ENCODE assay signal across 1 cellular context in the genomic region with DNA sequence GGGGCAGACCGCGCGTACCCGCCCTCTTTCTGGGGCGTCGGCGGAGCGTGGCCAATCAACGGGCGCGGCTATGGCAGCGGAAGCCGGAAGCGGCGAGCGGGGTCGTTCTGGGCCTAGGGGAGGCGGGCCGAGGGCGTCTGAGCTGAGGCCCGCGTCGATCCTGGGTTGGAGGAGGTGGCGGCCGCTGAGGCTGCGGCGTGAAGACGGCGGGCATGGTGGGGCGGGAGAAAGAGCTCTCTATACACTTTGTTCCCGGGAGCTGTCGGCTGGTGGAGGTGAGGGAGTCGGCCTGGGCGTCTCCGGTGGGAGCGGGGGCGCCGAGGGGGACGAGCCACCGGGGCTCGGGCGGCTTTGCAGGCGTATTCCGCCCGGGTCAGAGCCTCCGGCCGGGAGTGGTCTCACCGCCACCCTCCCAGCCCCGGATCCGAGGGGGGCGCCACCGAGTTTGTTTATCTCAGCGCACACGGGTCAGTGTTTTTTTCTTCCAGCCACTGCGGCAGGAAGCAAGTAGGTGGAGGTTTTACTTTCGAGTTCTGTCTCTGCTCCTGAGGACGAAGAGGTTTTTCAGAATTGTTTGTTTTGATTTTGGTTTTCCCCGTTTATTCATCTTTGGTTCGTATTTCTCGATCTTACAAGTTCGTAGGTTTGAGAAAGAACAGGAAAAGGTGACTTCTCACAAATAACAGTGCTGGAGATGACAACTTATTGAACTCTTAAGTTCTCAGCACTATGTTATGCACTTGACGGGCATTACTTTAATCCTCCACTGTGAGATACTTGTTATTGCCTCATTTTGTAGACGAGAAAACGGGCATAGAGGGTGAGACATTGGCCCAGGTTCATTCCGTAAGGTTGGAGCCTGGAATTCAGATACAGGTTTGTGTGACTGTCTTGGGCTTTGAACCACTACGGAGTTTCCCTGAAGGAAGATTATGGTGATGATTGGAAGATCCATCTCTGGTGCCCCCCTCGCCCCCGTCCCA.
TF ChIP-seq lines count a peak whose summit lies in the region.

A gene (plus strand): TSS at position 145 of the 983 bp plus-strand sequence. CDS start 68 bp downstream, at position 213.

TF ChIP-seq in K562, 482 proteins besides CTCF, POLR2A, EP300 and RAD21 (continued from another document and continues in another):
- peak; percentile 7; the same call in 1 of the 2 replicates for TF ChIP-seq MYC (IDR thresholded peaks at IDR 0.05; ENCODE audit: low read depth, low read length)
- no peak for TF ChIP-seq MYC (CRISPR knock-in tag; IDR thresholded peaks at IDR 0.05; ENCODE audit: borderline replicate concordance, low read depth)
- peak in 1 of 2 experiments; percentile 81; a peak in 2 of 4 replicates for TF ChIP-seq HDAC1 (IDR thresholded peaks at IDR 0.05)
- TF ChIP-seq, protein P1, sequence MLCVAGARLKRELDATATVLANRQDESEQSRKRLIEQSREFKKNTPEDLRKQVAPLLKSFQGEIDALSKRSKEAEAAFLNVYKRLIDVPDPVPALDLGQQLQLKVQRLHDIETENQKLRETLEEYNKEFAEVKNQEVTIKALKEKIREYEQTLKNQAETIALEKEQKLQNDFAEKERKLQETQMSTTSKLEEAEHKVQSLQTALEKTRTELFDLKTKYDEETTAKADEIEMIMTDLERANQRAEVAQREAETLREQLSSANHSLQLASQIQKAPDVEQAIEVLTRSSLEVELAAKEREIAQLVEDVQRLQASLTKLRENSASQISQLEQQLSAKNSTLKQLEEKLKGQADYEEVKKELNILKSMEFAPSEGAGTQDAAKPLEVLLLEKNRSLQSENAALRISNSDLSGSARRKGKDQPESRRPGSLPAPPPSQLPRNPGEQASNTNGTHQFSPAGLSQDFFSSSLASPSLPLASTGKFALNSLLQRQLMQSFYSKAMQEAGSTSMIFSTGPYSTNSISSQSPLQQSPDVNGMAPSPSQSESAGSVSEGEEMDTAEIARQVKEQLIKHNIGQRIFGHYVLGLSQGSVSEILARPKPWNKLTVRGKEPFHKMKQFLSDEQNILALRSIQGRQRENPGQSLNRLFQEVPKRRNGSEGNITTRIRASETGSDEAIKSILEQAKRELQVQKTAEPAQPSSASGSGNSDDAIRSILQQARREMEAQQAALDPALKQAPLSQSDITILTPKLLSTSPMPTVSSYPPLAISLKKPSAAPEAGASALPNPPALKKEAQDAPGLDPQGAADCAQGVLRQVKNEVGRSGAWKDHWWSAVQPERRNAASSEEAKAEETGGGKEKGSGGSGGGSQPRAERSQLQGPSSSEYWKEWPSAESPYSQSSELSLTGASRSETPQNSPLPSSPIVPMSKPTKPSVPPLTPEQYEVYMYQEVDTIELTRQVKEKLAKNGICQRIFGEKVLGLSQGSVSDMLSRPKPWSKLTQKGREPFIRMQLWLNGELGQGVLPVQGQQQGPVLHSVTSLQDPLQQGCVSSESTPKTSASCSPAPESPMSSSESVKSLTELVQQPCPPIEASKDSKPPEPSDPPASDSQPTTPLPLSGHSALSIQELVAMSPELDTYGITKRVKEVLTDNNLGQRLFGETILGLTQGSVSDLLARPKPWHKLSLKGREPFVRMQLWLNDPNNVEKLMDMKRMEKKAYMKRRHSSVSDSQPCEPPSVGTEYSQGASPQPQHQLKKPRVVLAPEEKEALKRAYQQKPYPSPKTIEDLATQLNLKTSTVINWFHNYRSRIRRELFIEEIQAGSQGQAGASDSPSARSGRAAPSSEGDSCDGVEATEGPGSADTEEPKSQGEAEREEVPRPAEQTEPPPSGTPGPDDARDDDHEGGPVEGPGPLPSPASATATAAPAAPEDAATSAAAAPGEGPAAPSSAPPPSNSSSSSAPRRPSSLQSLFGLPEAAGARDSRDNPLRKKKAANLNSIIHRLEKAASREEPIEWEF (CRISPR knock-in tag; IDR thresholded peaks at IDR 0.05): no peak
- TF ChIP-seq NR2F6 (CRISPR knock-in tag; IDR thresholded peaks at IDR 0.05): no peak
- no peak for TF ChIP-seq PYGO2 (tag; IDR thresholded peaks at IDR 0.05)
- peak; percentile 39 for TF ChIP-seq SMARCE1 (IDR thresholded peaks at IDR 0.05)
- 0 out of 2 replicates have a peak, but pooled peaks have one; percentile 51 for TF ChIP-seq HEY1 (CRISPR knock-in tag; IDR thresholded peaks at IDR 0.05; ENCODE audit: borderline replicate concordance)
- 0 out of 2 replicates have a peak, but pooled peaks have one; percentile 45 for TF ChIP-seq JUN (IDR thresholded peaks at IDR 0.05; ENCODE audit: borderline replicate concordance, low read depth, low read length)
- TF ChIP-seq JUN (CRISPR knock-in tag; IDR thresholded peaks at IDR 0.05; ENCODE audit: borderline replicate concordance): no peak
- TF ChIP-seq TEAD4 (IDR thresholded peaks at IDR 0.05; ENCODE audit: low read length): no peak; the same call in 1 of the 2 replicates
- no peak for TF ChIP-seq TEAD4 (CRISPR knock-in tag; IDR thresholded peaks at IDR 0.05; ENCODE audit: borderline replicate concordance)
- no peak for TF ChIP-seq TEAD2 (tag; IDR thresholded peaks at IDR 0.05)
- no peak for TF ChIP-seq TRIM28 (IDR thresholded peaks at IDR 0.05)
- TF ChIP-seq, protein P2, sequence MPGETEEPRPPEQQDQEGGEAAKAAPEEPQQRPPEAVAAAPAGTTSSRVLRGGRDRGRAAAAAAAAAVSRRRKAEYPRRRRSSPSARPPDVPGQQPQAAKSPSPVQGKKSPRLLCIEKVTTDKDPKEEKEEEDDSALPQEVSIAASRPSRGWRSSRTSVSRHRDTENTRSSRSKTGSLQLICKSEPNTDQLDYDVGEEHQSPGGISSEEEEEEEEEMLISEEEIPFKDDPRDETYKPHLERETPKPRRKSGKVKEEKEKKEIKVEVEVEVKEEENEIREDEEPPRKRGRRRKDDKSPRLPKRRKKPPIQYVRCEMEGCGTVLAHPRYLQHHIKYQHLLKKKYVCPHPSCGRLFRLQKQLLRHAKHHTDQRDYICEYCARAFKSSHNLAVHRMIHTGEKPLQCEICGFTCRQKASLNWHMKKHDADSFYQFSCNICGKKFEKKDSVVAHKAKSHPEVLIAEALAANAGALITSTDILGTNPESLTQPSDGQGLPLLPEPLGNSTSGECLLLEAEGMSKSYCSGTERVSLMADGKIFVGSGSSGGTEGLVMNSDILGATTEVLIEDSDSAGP (CRISPR knock-in tag; IDR thresholded peaks at IDR 0.05): no peak; the same call in none of the 2 replicates
- no peak for TF ChIP-seq RBM39 (optimal IDR thresholded peaks at IDR 0.05; ENCODE audit: low read depth, low read length)
- no peak for TF ChIP-seq RBM15 (IDR thresholded peaks at IDR 0.05; ENCODE audit: insufficient read depth, low read length)
- TF ChIP-seq, protein P3, sequence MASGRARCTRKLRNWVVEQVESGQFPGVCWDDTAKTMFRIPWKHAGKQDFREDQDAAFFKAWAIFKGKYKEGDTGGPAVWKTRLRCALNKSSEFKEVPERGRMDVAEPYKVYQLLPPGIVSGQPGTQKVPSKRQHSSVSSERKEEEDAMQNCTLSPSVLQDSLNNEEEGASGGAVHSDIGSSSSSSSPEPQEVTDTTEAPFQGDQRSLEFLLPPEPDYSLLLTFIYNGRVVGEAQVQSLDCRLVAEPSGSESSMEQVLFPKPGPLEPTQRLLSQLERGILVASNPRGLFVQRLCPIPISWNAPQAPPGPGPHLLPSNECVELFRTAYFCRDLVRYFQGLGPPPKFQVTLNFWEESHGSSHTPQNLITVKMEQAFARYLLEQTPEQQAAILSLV (tag; IDR thresholded peaks at IDR 0.05): no peak
- TF ChIP-seq, protein P4, sequence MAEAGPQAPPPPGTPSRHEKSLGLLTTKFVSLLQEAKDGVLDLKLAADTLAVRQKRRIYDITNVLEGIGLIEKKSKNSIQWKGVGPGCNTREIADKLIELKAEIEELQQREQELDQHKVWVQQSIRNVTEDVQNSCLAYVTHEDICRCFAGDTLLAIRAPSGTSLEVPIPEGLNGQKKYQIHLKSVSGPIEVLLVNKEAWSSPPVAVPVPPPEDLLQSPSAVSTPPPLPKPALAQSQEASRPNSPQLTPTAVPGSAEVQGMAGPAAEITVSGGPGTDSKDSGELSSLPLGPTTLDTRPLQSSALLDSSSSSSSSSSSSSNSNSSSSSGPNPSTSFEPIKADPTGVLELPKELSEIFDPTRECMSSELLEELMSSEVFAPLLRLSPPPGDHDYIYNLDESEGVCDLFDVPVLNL (CRISPR knock-in tag; IDR thresholded peaks at IDR 0.05; ENCODE audit: low read depth): no peak
- TF ChIP-seq DDX20 (tag; IDR thresholded peaks at IDR 0.05; ENCODE audit: low read depth): no peak
- TF ChIP-seq ZNF239 (CRISPR knock-in tag; IDR thresholded peaks at IDR 0.05): no peak
- TF ChIP-seq, protein P5, sequence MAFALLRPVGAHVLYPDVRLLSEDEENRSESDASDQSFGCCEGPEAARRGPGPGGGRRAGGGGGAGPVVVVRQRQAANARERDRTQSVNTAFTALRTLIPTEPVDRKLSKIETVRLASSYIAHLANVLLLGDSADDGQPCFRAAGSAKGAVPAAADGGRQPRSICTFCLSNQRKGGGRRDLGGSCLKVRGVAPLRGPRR (CRISPR knock-in tag; IDR thresholded peaks at IDR 0.05): no peak
- TF ChIP-seq BMI1 (IDR thresholded peaks at IDR 0.05; ENCODE audit: low read length): no peak
- TF ChIP-seq SREBF1 (IDR thresholded peaks at IDR 0.05; ENCODE audit: borderline replicate concordance, low read depth, low read length): no peak
- peak; percentile 80 for TF ChIP-seq CREM (IDR thresholded peaks at IDR 0.05; ENCODE audit: low read depth)
- TF ChIP-seq, protein P6, sequence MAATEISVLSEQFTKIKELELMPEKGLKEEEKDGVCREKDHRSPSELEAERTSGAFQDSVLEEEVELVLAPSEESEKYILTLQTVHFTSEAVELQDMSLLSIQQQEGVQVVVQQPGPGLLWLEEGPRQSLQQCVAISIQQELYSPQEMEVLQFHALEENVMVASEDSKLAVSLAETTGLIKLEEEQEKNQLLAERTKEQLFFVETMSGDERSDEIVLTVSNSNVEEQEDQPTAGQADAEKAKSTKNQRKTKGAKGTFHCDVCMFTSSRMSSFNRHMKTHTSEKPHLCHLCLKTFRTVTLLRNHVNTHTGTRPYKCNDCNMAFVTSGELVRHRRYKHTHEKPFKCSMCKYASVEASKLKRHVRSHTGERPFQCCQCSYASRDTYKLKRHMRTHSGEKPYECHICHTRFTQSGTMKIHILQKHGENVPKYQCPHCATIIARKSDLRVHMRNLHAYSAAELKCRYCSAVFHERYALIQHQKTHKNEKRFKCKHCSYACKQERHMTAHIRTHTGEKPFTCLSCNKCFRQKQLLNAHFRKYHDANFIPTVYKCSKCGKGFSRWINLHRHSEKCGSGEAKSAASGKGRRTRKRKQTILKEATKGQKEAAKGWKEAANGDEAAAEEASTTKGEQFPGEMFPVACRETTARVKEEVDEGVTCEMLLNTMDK (IDR thresholded peaks at IDR 0.05; ENCODE audit: borderline replicate concordance, insufficient read depth, low read depth, low read length, poor library complexity, severe bottlenecking): peak; percentile 79
- TF ChIP-seq CBFA2T3 (IDR thresholded peaks at IDR 0.05): peak; percentile 23; the same call in 1 of the 2 replicates
- TF ChIP-seq ZNF668 (CRISPR knock-in tag; IDR thresholded peaks at IDR 0.05): no peak
- TF ChIP-seq, protein P7, sequence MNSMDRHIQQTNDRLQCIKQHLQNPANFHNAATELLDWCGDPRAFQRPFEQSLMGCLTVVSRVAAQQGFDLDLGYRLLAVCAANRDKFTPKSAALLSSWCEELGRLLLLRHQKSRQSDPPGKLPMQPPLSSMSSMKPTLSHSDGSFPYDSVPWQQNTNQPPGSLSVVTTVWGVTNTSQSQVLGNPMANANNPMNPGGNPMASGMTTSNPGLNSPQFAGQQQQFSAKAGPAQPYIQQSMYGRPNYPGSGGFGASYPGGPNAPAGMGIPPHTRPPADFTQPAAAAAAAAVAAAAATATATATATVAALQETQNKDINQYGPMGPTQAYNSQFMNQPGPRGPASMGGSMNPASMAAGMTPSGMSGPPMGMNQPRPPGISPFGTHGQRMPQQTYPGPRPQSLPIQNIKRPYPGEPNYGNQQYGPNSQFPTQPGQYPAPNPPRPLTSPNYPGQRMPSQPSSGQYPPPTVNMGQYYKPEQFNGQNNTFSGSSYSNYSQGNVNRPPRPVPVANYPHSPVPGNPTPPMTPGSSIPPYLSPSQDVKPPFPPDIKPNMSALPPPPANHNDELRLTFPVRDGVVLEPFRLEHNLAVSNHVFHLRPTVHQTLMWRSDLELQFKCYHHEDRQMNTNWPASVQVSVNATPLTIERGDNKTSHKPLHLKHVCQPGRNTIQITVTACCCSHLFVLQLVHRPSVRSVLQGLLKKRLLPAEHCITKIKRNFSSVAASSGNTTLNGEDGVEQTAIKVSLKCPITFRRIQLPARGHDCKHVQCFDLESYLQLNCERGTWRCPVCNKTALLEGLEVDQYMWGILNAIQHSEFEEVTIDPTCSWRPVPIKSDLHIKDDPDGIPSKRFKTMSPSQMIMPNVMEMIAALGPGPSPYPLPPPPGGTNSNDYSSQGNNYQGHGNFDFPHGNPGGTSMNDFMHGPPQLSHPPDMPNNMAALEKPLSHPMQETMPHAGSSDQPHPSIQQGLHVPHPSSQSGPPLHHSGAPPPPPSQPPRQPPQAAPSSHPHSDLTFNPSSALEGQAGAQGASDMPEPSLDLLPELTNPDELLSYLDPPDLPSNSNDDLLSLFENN (IDR thresholded peaks at IDR 0.05; ENCODE audit: low read depth in 2 of 2, low read length in 2 of 2): peak in 1 of 2 experiments; percentile 57; a peak in 1 of 4 replicates
- no peak for TF ChIP-seq POU5F1 (IDR thresholded peaks at IDR 0.05; ENCODE audit: borderline replicate concordance, low read depth, low read length, partially characterized antibody)
- no peak for TF ChIP-seq NUFIP1 (IDR thresholded peaks at IDR 0.05; ENCODE audit: partially characterized antibody)
- TF ChIP-seq NELFE (IDR thresholded peaks at IDR 0.05; ENCODE audit: insufficient read depth, insufficient read length): no peak
- TF ChIP-seq SMAD1 (IDR thresholded peaks at IDR 0.05; ENCODE audit: low read depth, low read length, partially characterized antibody): peak; percentile 18
- no peak for TF ChIP-seq ETV6 (IDR thresholded peaks at IDR 0.05; ENCODE audit: borderline replicate concordance in 1 of 2, low read depth in 2 of 2, low read length in 1 of 2)
- no peak for TF ChIP-seq ETV6 (CRISPR knock-in tag; IDR thresholded peaks at IDR 0.05; ENCODE audit: borderline replicate concordance)
- TF ChIP-seq OTX1 (CRISPR knock-in tag; IDR thresholded peaks at IDR 0.05): no peak
- no peak for TF ChIP-seq ZNF75A (CRISPR knock-in tag; IDR thresholded peaks at IDR 0.05)
- peak; percentile 50 for TF ChIP-seq BRD9 (IDR thresholded peaks at IDR 0.05; ENCODE audit: low read depth, partially characterized antibody)
- no peak for TF ChIP-seq KAT7 (CRISPR knock-in tag; IDR thresholded peaks at IDR 0.05; ENCODE audit: borderline replicate concordance)
- no peak for TF ChIP-seq MYNN (IDR thresholded peaks at IDR 0.05)
- TF ChIP-seq MYNN (CRISPR knock-in tag; IDR thresholded peaks at IDR 0.05): no peak
- TF ChIP-seq ILF3 (IDR thresholded peaks at IDR 0.05; ENCODE audit: borderline replicate concordance): no peak
- TF ChIP-seq CBX8 (IDR thresholded peaks at IDR 0.05; ENCODE audit: borderline replicate concordance, extremely low read depth, low read depth, low read length, poor library complexity, severe bottlenecking): no peak
- no peak for TF ChIP-seq ZNF76 (CRISPR knock-in tag; IDR thresholded peaks at IDR 0.05; ENCODE audit: borderline replicate concordance)
- TF ChIP-seq ZNF445 (CRISPR knock-in tag; IDR thresholded peaks at IDR 0.05; ENCODE audit: low read depth): no peak
- 0 out of 2 replicates have a peak, but pooled peaks have one; percentile 22 for TF ChIP-seq LEF1 (IDR thresholded peaks at IDR 0.05)
- TF ChIP-seq HLTF (IDR thresholded peaks at IDR 0.05): peak; percentile 44; the same call in 1 of the 2 replicates
